Comparison of ENCODE assay signal across 21 cellular contexts in genomic region chr20:1626528-1627192, GRCh38. TPM values are rescaled to one million over a fixed set of nuclear protein-coding genes. Genes with fewer than 3 reads are reported as not detected.
DNase-seq lines count a peak whose midpoint lies in the region; ATAC-seq and TF ChIP-seq lines count a peak whose summit lies in the region.
"Had no signal": no experiment of that assay in that cellular context is flagged by ENCODE, and none has a peak within 500 bp of the region (broad histone marks: within the 10 kb centered on the region; RNA-seq: fewer than 3 reads in every experiment).

No MANE protein-coding gene starts in this region.

- no peaks in the 10 kb centered on the region for H3K9me2 ChIP-seq in SK-N-SH

- H3K79me2 ChIP-seq in SK-N-SH (ENCODE audit: insufficient read depth): no peaks in the 10 kb centered on the region

- H3F3A ChIP-seq in SK-N-SH (replicated peaks; ENCODE audit: insufficient read depth): no peaks in the 10 kb centered on the region

- peaks cover 95% of the 10 kb centered on the region for H3K4me1 Mint-ChIP-seq in stimulated activated naive CD8-positive, alpha-beta T cell treated with anti-CD3 and anti-CD28 coated beads, Interleukin-15, Interleukin-2, amounts not matched to agents 100 ng/mL and 50 ng/mL, for 24 hours (ENCODE audit: low read depth)
- peaks cover 65 to 80% (median 72%) of the 10 kb centered on the region in 3 donors for H3K4me1 Mint-ChIP-seq in T-cell

- peaks cover 29% of the 10 kb centered on the region for H3K36me3 Mint-ChIP-seq in stimulated activated naive CD8-positive, alpha-beta T cell treated with anti-CD3 and anti-CD28 coated beads, Interleukin-15, Interleukin-2, amounts not matched to agents 100 ng/mL and 50 ng/mL, for 24 hours (ENCODE audit: low read depth)
- H3K36me3 Mint-ChIP-seq in T-cell: peaks cover 30% of the 10 kb centered on the region

- no peaks in the 10 kb centered on the region for H3K36me3 ChIP-seq in SK-N-SH (replicated peaks in 1 of 2; ENCODE audit: control insufficient read depth in 1 of 2, insufficient read depth in 2 of 2, low read length in 1 of 2)
- H3K36me3 ChIP-seq: brain microvascular endothelial cell, HAP-1, heart right ventricle, right lobe of liver had no signal

- no peak for TF ChIP-seq RAD21 in SK-N-SH (IDR thresholded peaks at IDR 0.05; ENCODE audit: low read length)

- H2AFZ ChIP-seq in SK-N-SH (ENCODE audit: low read depth): no peak overlapping the region

- no peak for DNase-seq in stimulated activated naive CD8-positive, alpha-beta T cell treated with anti-CD3 and anti-CD28 coated beads, Interleukin-15, Interleukin-2, amounts not matched to agents 100 U/mL and 50 U/mL, for 24 hours
- DNase-seq in T-cell (no peak), germinal center (ENCODE audit: low spot score) (peak; percentile 1), ureter (ENCODE audit: low spot score) (no peak), SK-N-SH (no peak)
- DNase-seq: brain microvascular endothelial cell; cortex of kidney; heart right ventricle; MM.1S; NCI-H2029 treated with DMSO at 0.1 percent for 48 hours; NCI-H526 treated with DMSO at 0.1 percent for 48 hours; right lobe of liver; stimulated activated CD4-positive, alpha-beta T cell treated with anti-CD3 and anti-CD28 coated beads, Interleukin-1b, Interleukin-23, amount 100 ng/mL, for 48 hours had no signal

- H3K27ac ChIP-seq in SK-N-SH (ENCODE audit: low read depth in 2 of 2, low read length in 1 of 2): no peak overlapping the region
- H3K27ac ChIP-seq: brain microvascular endothelial cell, heart right ventricle, right lobe of liver had no signal

- no peak for TF ChIP-seq CTCF in SK-N-SH (IDR thresholded peaks at IDR 0.05)

- no peak overlapping the region for H3K4me2 ChIP-seq in SK-N-SH

- H3K9me3 ChIP-seq in SK-N-SH: no peaks in the 10 kb centered on the region
- H3K9me3 ChIP-seq: HAP-1, heart right ventricle, right lobe of liver had no signal

- ATAC-seq in stimulated activated naive CD8-positive, alpha-beta T cell treated with anti-CD3 and anti-CD28 coated beads, Interleukin-15, Interleukin-2, amounts not matched to agents 100 U/mL and 50 U/mL, for 24 hours: no peak
- ATAC-seq in T-cell (replicated peaks in 1 of 4) (no peak), HG02852 (IDR thresholded peaks at IDR 0.05; ENCODE audit: unreplicated experiment) (no peak), HG02623 (IDR thresholded peaks at IDR 0.05; ENCODE audit: unreplicated experiment) (no peak)
- ATAC-seq: esophagus mucosa, heart right ventricle, right lobe of liver had no signal

- H3K27me3 Mint-ChIP-seq in stimulated activated naive CD8-positive, alpha-beta T cell treated with anti-CD3 and anti-CD28 coated beads, Interleukin-15, Interleukin-2, amounts not matched to agents 100 ng/mL and 50 ng/mL, for 24 hours: no peaks in the 10 kb centered on the region
- no peaks in the 10 kb centered on the region for H3K27me3 Mint-ChIP-seq in T-cell

- no peak for TF ChIP-seq EP300 in SK-N-SH (IDR thresholded peaks at IDR 0.05; ENCODE audit: borderline replicate concordance in 1 of 2, low read depth in 1 of 2, low read length in 1 of 2)

- H3K4me3 ChIP-seq in SK-N-SH (ENCODE audit: low read depth in 2 of 2, low read length in 1 of 2): no peak overlapping the region
- H3K4me3 ChIP-seq: HAP-1, heart right ventricle, right lobe of liver had no signal

- H3K4me3 Mint-ChIP-seq in stimulated activated naive CD8-positive, alpha-beta T cell treated with anti-CD3 and anti-CD28 coated beads, Interleukin-15, Interleukin-2, amounts not matched to agents 100 ng/mL and 50 ng/mL, for 24 hours: peak overlapping the region; percentile 15
- no peak overlapping the region for H3K4me3 Mint-ChIP-seq in T-cell
- H3K4me3 Mint-ChIP-seq: B cell had no signal

- no peaks in the 10 kb centered on the region for H3K9me3 Mint-ChIP-seq in stimulated activated naive CD8-positive, alpha-beta T cell treated with anti-CD3 and anti-CD28 coated beads, Interleukin-15, Interleukin-2, amounts not matched to agents 100 ng/mL and 50 ng/mL, for 24 hours
- H3K9me3 Mint-ChIP-seq in T-cell: no peaks in the 10 kb centered on the region

- H3K9ac ChIP-seq in SK-N-SH: no peak overlapping the region

- POLR2A ChIA-PET in T-cell (lab: Charles Lee): no interaction called here
- POLR2A ChIA-PET in SK-N-SH (lab: Yijun Ruan, JAX): no interaction called here

- no peaks in the 10 kb centered on the region for H4K20me1 ChIP-seq in SK-N-SH (ENCODE audit: insufficient read depth)

- no peaks in the 10 kb centered on the region for H3K27me3 ChIP-seq in SK-N-SH (ENCODE audit: insufficient read depth)
- H3K27me3 ChIP-seq: brain microvascular endothelial cell, right lobe of liver had no signal

- H3K4me1 ChIP-seq in SK-N-SH (ENCODE audit: control insufficient read depth in 1 of 2, insufficient read depth in 2 of 2, low read depth in 1 of 2, low read length in 1 of 2): peaks cover 0 to 4% of the 10 kb centered on the region in 2 experiments; a peak in 1 of 4 replicates
- H3K4me1 ChIP-seq: HAP-1, right lobe of liver had no signal

- CTCF ChIA-PET in T-cell (lab: Charles Lee): interaction anchor here in 1 of 2 donors (1.1 kb wide), 1 partner anchor 70 kb away, joined by 3 read pairs; no protein-coding TSS in a partner anchor
- CTCF ChIA-PET in SK-N-SH (lab: Yijun Ruan, JAX): no interaction called here

- 29% methylated on average over 3 of the region's 3 CpGs for WGBS in SK-N-SH (ENCODE audit: low lambda C conversion rate)

- peak overlapping the region; percentile 93 for H3K27ac Mint-ChIP-seq in stimulated activated naive CD8-positive, alpha-beta T cell treated with anti-CD3 and anti-CD28 coated beads, Interleukin-15, Interleukin-2, amounts not matched to agents 100 ng/mL and 50 ng/mL, for 24 hours
- H3K27ac Mint-ChIP-seq in T-cell: peak overlapping the region; percentile 86 to 92
- H3K27ac Mint-ChIP-seq: B cell had no signal

TF ChIP-seq in SK-N-SH, 30 proteins besides CTCF, POLR2A, EP300 and RAD21:
- TF ChIP-seq NRF1 (IDR thresholded peaks at IDR 0.05; ENCODE audit: low read depth, low read length) (no peak), USF1 (IDR thresholded peaks at IDR 0.05; ENCODE audit: borderline replicate concordance, low read depth) (no peak)
TF ChIP-seq in SK-N-SH: peak in this region for 0.

RNA-seq across cellular contexts. Expression of gene SIRPB1, which starts 6.9 kb away (rescaled TPM):
- total RNA-seq in T-cell (1 to 10 TPM in 4 of 5 donors, under 1 TPM in 1; 0.62 to 6.2 (median 3.1) TPM), ureter (5.9 TPM)
- 0.19 and 0.53 TPM in 2 replicates for polyA plus RNA-seq in SK-N-SH (2012; rRNA removed)
- 0.24 and 0.30 TPM in 2 replicates for polyA plus RNA-seq in SK-N-SH (2012; cell fraction: cytosol; rRNA removed)
- 0.22 and 0.50 TPM in 2 replicates for polyA plus RNA-seq in SK-N-SH (2012; cell fraction: nucleus; rRNA removed)
- polyA plus RNA-seq: keratinocyte had no signal

RNA-seq across cellular contexts. Expression of gene SIRPG, which starts 30.9 kb away (rescaled TPM):
- 10 to 100 TPM; 25.4 to 59.5 (median 28.6) TPM for total RNA-seq in T-cell
- 0.99 TPM for total RNA-seq in ureter
- polyA plus RNA-seq in SK-N-SH (2012; rRNA removed): not detected in 2 replicates
- not detected in 2 replicates for polyA plus RNA-seq in SK-N-SH (2012; cell fraction: cytosol; rRNA removed)
- polyA plus RNA-seq in SK-N-SH (2012; cell fraction: nucleus; rRNA removed): not detected in 2 replicates
- total RNA-seq: B cell, omental fat pad had no signal
- polyA plus RNA-seq: keratinocyte had no signal

Comparison
In these comparisons a context has a peak if more than half of its experiments do, and no peak if none do; other contexts are left out.
1. RNA of gene SIRPG, which starts 30.9 kb away (total RNA-seq): 25.4 to 59.5 TPM in T-cell; 0.99 TPM in ureter (single experiment); every median in the first group is over 10 times any median in the second.